10 cellular contexts compared by ENCODE assay signal in the genomic region with DNA sequence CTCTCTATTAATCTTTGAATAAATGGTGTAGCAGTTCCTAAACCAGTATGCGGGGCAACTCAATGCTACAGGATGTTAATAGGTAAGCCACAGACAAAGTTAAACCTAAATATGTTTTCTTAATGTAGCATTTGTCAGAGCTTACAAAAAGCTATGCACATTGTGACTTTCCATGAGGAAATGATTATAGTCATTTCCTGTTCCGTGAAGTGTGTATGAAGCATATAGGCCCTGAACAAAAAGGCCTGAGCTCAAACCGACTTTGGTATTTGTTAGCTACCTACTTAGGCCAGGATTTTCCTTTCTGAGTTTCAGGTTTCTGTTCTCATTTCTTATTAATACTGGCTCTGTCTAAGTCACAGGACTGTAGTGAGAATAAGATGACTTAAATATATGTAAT. TPM values are rescaled to one million over a fixed set of nuclear protein-coding genes. Genes with fewer than 3 reads are reported as not detected.
A peak's percentile ranks its signal among the peaks of the same experiment; 100 is the strongest.
DNase-seq lines count a peak whose midpoint lies in the region; ATAC-seq, FAIRE-seq and TF ChIP-seq lines count a peak whose summit lies in the region.
"Had no signal": no experiment of that assay in that cellular context is flagged by ENCODE, and none has a peak within 500 bp of the region (broad histone marks: within the 10 kb centered on the region; RNA-seq: fewer than 3 reads in every experiment).

No MANE protein-coding gene starts in this region.

- H3K27me3 ChIP-seq in effector memory CD4-positive, alpha-beta T cell (replicated peaks; ENCODE audit: control insufficient read depth, insufficient read depth, low read length, poor library complexity, severe bottlenecking): no peaks in the 10 kb centered on the region
- H3K27me3 ChIP-seq in H7 (ENCODE audit: control insufficient read depth, insufficient read depth, low read length): no peaks in the 10 kb centered on the region
- H3K27me3 ChIP-seq: ovary had no signal

- peaks cover 10% of the 10 kb centered on the region for H3K9me3 ChIP-seq in effector memory CD4-positive, alpha-beta T cell (ENCODE audit: control insufficient read depth, low read length)
- H3K9me3 ChIP-seq: ovary had no signal

- no peak for TF ChIP-seq CTCF in D721Med (IDR thresholded peaks at IDR 0.05; ENCODE audit: insufficient read depth, missing control alignments)

- DNase-seq in effector memory CD4-positive, alpha-beta T cell: no peak
- DNase-seq in D721Med (ENCODE audit: insufficient read length, low spot score) (no peak), middle frontal gyrus (ENCODE audit: extremely low spot score, low spot score) (no peak), H7 (no peak), COLO829 (ENCODE audit: low spot score) (no peak)
- DNase-seq: NCI-H446 treated with DMSO at 0.1 percent for 48 hours, ovary had no signal

- no peak for FAIRE-seq in D721Med (lab: Jason Lieb, UNC)

- H3K4me1 ChIP-seq in effector memory CD4-positive, alpha-beta T cell (ENCODE audit: control insufficient read depth, insufficient read depth, low read length, poor library complexity, severe bottlenecking): peaks cover 46% of the 10 kb centered on the region

- peak overlapping the region; percentile 48 for H3K27ac ChIP-seq in effector memory CD4-positive, alpha-beta T cell (ENCODE audit: insufficient read depth, low read length, poor library complexity, severe bottlenecking)
- H3K27ac ChIP-seq: ovary had no signal

- no peaks in the 10 kb centered on the region for H3K36me3 ChIP-seq in effector memory CD4-positive, alpha-beta T cell (ENCODE audit: control insufficient read depth, insufficient read depth, low read length)
- no peaks in the 10 kb centered on the region for H3K36me3 ChIP-seq in H7 (replicated peaks; ENCODE audit: control insufficient read depth, insufficient read depth, low read length)
- H3K36me3 ChIP-seq: ovary had no signal

- no peak overlapping the region for H3K4me3 ChIP-seq in effector memory CD4-positive, alpha-beta T cell (ENCODE audit: insufficient read depth, low read depth, low read length, poor library complexity, severe bottlenecking)
- no peak overlapping the region for H3K4me3 ChIP-seq in H7 (ENCODE audit: insufficient read depth, low read depth, low read length)
- H3K4me3 ChIP-seq: ovary had no signal

- ATAC-seq in GM18502 (IDR thresholded peaks at IDR 0.05; ENCODE audit: poor library complexity, unreplicated experiment) (peak; percentile 83), GM21390 (IDR thresholded peaks at IDR 0.05; ENCODE audit: unreplicated experiment) (peak; percentile 82), HG03354 (IDR thresholded peaks at IDR 0.05; ENCODE audit: poor library complexity, severe bottlenecking, unreplicated experiment) (peak; percentile 91)

RNA-seq across cellular contexts. Expression of a gene that starts 14.2 kb away (rescaled TPM):
- total RNA-seq in H7 (2014; rRNA removed; shearing (Covaris generic)): not detected in 2 replicates

RNA-seq across cellular contexts. Expression of a gene that starts 44.3 kb away (rescaled TPM):
- total RNA-seq in H7 (2014; rRNA removed; shearing (Covaris generic)): not detected in 2 replicates
- total RNA-seq: ovary had no signal
